Comparison of ENCODE assay signal across 23 cellular contexts in genomic region chr20:20297181-20297580, GRCh38.
"Had no signal": no experiment of that assay in that cellular context is flagged by ENCODE, and none has a peak within 500 bp of the region (broad histone marks: within the 10 kb centered on the region; RNA-seq: fewer than 3 reads in every experiment).

No MANE protein-coding gene starts in this region.

- H3K4me3 ChIP-seq: K562 had no signal

- H3K4me2 ChIP-seq: KMS-11, SK-N-SH had no signal

- H3K9ac ChIP-seq: KMS-11, SK-N-SH had no signal

- H3K36me3 Mint-ChIP-seq: T-cell had no signal

- H3K4me1 Mint-ChIP-seq: IgD-negative memory B cell, T-cell had no signal

- H3K27ac ChIP-seq: KMS-11, RWPE1 had no signal

- H3K9me3 ChIP-seq: SK-N-SH had no signal

- H3K4me3 Mint-ChIP-seq: IgD-negative memory B cell, T-cell had no signal

- H3K9me3 Mint-ChIP-seq: IgD-negative memory B cell, T-cell had no signal

- H3K27ac Mint-ChIP-seq: T-cell had no signal

- DNase-seq: Kasumi-1, MM.1S, NCI-H1092 treated with DMSO at 0.1 percent for 48 hours, NCI-H1417, NCI-H1436 treated with DMSO at 0.1 percent for 48 hours, NCI-H187, NCI-H2029, NCI-H2081 treated with DMSO at 0.1 percent for 48 hours, NCI-H2171, NCI-H226, NCI-H446, NCI-H510A, NCI-H524 treated with DMSO at 0.1 percent for 48 hours, NCI-H774, PC-3, SHP77, SK-N-SH, SW 1271, T-cell had no signal
